Comparison of ENCODE assay signal across 1 cellular context in the genomic region with DNA sequence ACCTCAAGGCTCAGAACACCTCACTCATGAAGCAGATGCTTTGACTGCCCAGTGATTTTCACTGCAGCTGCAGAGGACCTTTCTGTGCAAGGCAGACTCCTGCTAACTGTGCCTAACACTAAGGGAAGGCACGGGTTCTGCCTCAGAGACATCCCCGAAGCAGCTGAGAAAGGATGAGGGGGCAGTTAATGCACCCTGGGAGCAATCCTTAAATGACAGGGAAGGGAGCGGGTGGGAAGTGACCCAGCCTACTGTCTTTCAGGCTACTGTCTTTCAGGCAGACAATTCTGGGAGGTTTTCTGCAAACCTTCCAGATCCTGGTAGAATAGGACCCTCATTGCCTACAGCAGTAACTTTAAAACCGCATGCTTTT.
TF ChIP-seq lines count a peak whose summit lies in the region.

No MANE protein-coding gene starts in this region.

TF ChIP-seq in GM23338, 12 proteins besides CTCF, POLR2A, EP300 and RAD21 (continued from another document):
- no peak for TF ChIP-seq ZNF462 (CRISPR knock-in tag; IDR thresholded peaks at IDR 0.05)
- TF ChIP-seq CREB1 (CRISPR knock-in tag; IDR thresholded peaks at IDR 0.05; ENCODE audit: low read depth): no peak
- no peak for TF ChIP-seq EZH2phosphoT487 (IDR thresholded peaks at IDR 0.05; ENCODE audit: unreplicated experiment)
- TF ChIP-seq, protein P1, sequence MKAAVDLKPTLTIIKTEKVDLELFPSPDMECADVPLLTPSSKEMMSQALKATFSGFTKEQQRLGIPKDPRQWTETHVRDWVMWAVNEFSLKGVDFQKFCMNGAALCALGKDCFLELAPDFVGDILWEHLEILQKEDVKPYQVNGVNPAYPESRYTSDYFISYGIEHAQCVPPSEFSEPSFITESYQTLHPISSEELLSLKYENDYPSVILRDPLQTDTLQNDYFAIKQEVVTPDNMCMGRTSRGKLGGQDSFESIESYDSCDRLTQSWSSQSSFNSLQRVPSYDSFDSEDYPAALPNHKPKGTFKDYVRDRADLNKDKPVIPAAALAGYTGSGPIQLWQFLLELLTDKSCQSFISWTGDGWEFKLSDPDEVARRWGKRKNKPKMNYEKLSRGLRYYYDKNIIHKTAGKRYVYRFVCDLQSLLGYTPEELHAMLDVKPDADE (IDR thresholded peaks at IDR 0.05): no peak
- TF ChIP-seq STAT1 (IDR thresholded peaks at IDR 0.05; ENCODE audit: unreplicated experiment): no peak
